Comparison of ENCODE assay signal across 10 cellular contexts in the genomic region with DNA sequence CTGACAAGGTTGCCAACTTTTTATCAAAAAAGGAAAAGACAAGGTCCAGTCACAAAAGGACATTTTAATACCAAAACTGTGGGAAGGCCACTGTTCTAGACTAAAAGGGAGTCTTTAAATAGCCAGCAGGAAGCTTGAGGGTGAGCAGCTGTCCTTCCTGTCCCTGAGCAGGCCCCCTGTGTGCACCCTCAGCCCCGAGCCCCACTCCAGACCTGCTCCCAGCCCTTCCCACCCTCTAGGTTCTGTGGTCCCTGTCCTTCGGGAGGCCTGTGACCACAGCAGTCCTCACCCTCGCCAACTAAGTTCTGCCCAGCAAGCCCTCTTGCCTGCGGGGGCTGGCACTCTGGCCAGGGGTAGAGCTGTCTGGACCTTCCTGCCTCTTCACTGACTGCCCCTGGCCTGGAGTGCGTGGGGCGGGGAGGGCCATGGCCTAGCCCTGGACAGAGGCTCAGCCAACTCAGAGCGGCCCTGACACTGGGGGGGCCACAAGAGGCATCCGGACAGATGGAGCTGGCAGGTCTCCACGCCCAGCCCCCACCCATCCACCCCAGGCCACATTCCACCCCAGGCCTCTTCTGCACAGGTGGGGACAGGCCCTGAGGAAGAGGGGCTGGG. TPM values are rescaled to one million over a fixed set of nuclear protein-coding genes. Genes with fewer than 3 reads are reported as not detected.
A peak's percentile ranks its signal among the peaks of the same experiment; 100 is the strongest.
DNase-seq lines count a peak whose midpoint lies in the region; ATAC-seq and TF ChIP-seq lines count a peak whose summit lies in the region.
"Had no signal": no experiment of that assay in that cellular context is flagged by ENCODE, and none has a peak within 500 bp of the region (broad histone marks: within the 10 kb centered on the region; RNA-seq: fewer than 3 reads in every experiment).

No MANE protein-coding gene starts in this region.

- no peaks in the 10 kb centered on the region for H3K9me3 Mint-ChIP-seq in activated T-cell treated with anti-CD3 and anti-CD28 coated beads, Interleukin-2, amount 50 U/mL, for 72 hours
- H3K9me3 Mint-ChIP-seq in activated T-cell treated with anti-CD3 and anti-CD28 coated beads, Interleukin-2, amount 50 U/mL, for 24 hours = no peaks in the 10 kb centered on the region
- H3K9me3 Mint-ChIP-seq in type B pancreatic cell = no peaks in the 10 kb centered on the region

- H3K36me3 ChIP-seq in body of pancreas (replicated peaks in 1 of 2; ENCODE audit: insufficient read depth in 1 of 2, low read depth in 2 of 2) = no peaks in the 10 kb centered on the region
- H3K36me3 ChIP-seq in muscle layer of duodenum (ENCODE audit: control insufficient read depth in 1 of 2, insufficient read depth in 2 of 2, low read length in 2 of 2) = no peaks in the 10 kb centered on the region

- ATAC-seq in activated T-cell treated with anti-CD3 and anti-CD28 coated beads, Interleukin-2, amount 50 U/mL, for 72 hours (replicated peaks in 1 of 2) = no peak
- ATAC-seq in body of pancreas (no peak), GM18502 (IDR thresholded peaks at IDR 0.05; ENCODE audit: poor library complexity, unreplicated experiment) (no peak)

- peak overlapping the region; percentile 12 to 39 for H3K4me3 Mint-ChIP-seq in activated T-cell treated with anti-CD3 and anti-CD28 coated beads, Interleukin-2, amount 50 U/mL, for 72 hours
- no peak overlapping the region for H3K4me3 Mint-ChIP-seq in activated T-cell treated with anti-CD3 and anti-CD28 coated beads, Interleukin-2, amount 50 U/mL, for 24 hours
- H3K4me3 Mint-ChIP-seq in type B pancreatic cell = peak overlapping the region; percentile 84

- TF ChIP-seq CTCF in body of pancreas (IDR thresholded peaks at IDR 0.05) = no peak
- no peak for TF ChIP-seq CTCF in type B pancreatic cell (conservative IDR thresholded peaks at IDR 0.05)

- no peak for TF ChIP-seq POLR2A in body of pancreas (IDR thresholded peaks at IDR 0.05)

- intact Hi-C loops in body of pancreas (cut with DNase I) = no loop called here

- H3K27me3 ChIP-seq in body of pancreas (no peaks in the 10 kb centered on the region), muscle layer of duodenum (ENCODE audit: low read depth, low read length) (no peaks in the 10 kb centered on the region)

- H3K9me3 ChIP-seq in body of pancreas (no peaks in the 10 kb centered on the region), muscle layer of duodenum (ENCODE audit: control insufficient read depth in 1 of 2, low read length in 2 of 2) (no peaks in the 10 kb centered on the region)

- H3K36me3 Mint-ChIP-seq in activated T-cell treated with anti-CD3 and anti-CD28 coated beads, Interleukin-2, amount 50 U/mL, for 72 hours (ENCODE audit: insufficient read depth in 2 of 2) = no peaks in the 10 kb centered on the region
- no peaks in the 10 kb centered on the region for H3K36me3 Mint-ChIP-seq in activated T-cell treated with anti-CD3 and anti-CD28 coated beads, Interleukin-2, amount 50 U/mL, for 24 hours (ENCODE audit: low read depth)
- H3K36me3 Mint-ChIP-seq in type B pancreatic cell = peaks cover 4% of the 10 kb centered on the region

- 74 to 90% methylated on average over 2 to 8 of the region's 9 CpGs for WGBS in body of pancreas, 2 donors

- H3K27ac ChIP-seq in body of pancreas = peak overlapping the region in 3 of 4 donors; percentile 59 to 84 (median 67)
- H3K27ac ChIP-seq in muscle layer of duodenum (ENCODE audit: low read length) = peak overlapping the region; percentile 71

- peaks cover 6% of the 10 kb centered on the region for H3K27me3 Mint-ChIP-seq in activated T-cell treated with anti-CD3 and anti-CD28 coated beads, Interleukin-2, amount 50 U/mL, for 72 hours (ENCODE audit: low read depth)
- H3K27me3 Mint-ChIP-seq in activated T-cell treated with anti-CD3 and anti-CD28 coated beads, Interleukin-2, amount 50 U/mL, for 24 hours = peaks cover 25% of the 10 kb centered on the region
- no peaks in the 10 kb centered on the region for H3K27me3 Mint-ChIP-seq in type B pancreatic cell

- H3K4me3 ChIP-seq in body of pancreas = no peak overlapping the region
- H3K4me3 ChIP-seq in muscle layer of duodenum (ENCODE audit: low read depth in 1 of 2, low read length in 2 of 2) = no peak overlapping the region

- peaks cover 38% of the 10 kb centered on the region for H3K4me1 ChIP-seq in body of pancreas
- peaks cover 16 to 36% of the 10 kb centered on the region in 2 donors for H3K4me1 ChIP-seq in muscle layer of duodenum (ENCODE audit: control insufficient read depth in 1 of 2, insufficient read depth in 2 of 2, low read length in 2 of 2)

- no peak for DNase-seq in activated T-cell treated with anti-CD3 and anti-CD28 coated beads, Interleukin-2, amount 50 U/mL, for 72 hours
- DNase-seq in activated T-cell treated with anti-CD3 and anti-CD28 coated beads, Interleukin-2, amount 50 U/mL, for 24 hours = no peak
- DNase-seq in body of pancreas (no peak), type B pancreatic cell (ENCODE audit: extremely low spot score, unreplicated experiment) (no peak), NK-92 (lab: John Stamatoyannopoulos, UW; ENCODE audit: unreplicated experiment) (no peak), HCEC 1CT (no peak)
- DNase-seq: activated naive CD4-positive, alpha-beta T cell treated with anti-CD3 and anti-CD28 coated beads, Interleukin-2, amount 50 U/mL, for 16 hours; stimulated activated CD4-positive, alpha-beta T cell treated with anti-CD3 and anti-CD28 coated beads, Interleukin-4, amount 100 ng/mL, for 4 hours had no signal

- H3K27ac Mint-ChIP-seq in activated T-cell treated with anti-CD3 and anti-CD28 coated beads, Interleukin-2, amount 50 U/mL, for 72 hours = no peak overlapping the region
- H3K27ac Mint-ChIP-seq in activated T-cell treated with anti-CD3 and anti-CD28 coated beads, Interleukin-2, amount 50 U/mL, for 24 hours = no peak overlapping the region
- H3K27ac Mint-ChIP-seq in type B pancreatic cell = peak overlapping the region; percentile 92

- H3K4me1 Mint-ChIP-seq in activated T-cell treated with anti-CD3 and anti-CD28 coated beads, Interleukin-2, amount 50 U/mL, for 72 hours (ENCODE audit: low read depth) = peaks cover 13% of the 10 kb centered on the region
- peaks cover 12% of the 10 kb centered on the region for H3K4me1 Mint-ChIP-seq in activated T-cell treated with anti-CD3 and anti-CD28 coated beads, Interleukin-2, amount 50 U/mL, for 24 hours (ENCODE audit: low read depth)
- H3K4me1 Mint-ChIP-seq in type B pancreatic cell (ENCODE audit: unreplicated experiment) = peaks cover 16% of the 10 kb centered on the region

RNA-seq across cellular contexts. Expression of gene PLXNB2, which starts 1.6 kb away (rescaled TPM):
- 10 to 100 TPM; 30.2 to 34.0 TPM for total RNA-seq in activated T-cell treated with anti-CD3 and anti-CD28 coated beads, Interleukin-2, amount 50 U/mL, for 72 hours
- total RNA-seq in body of pancreas (100 to 1,000 TPM; 113 to 140 TPM), type B pancreatic cell (ENCODE audit: low replicate concordance) (352 and 500 TPM in 2 replicates)

RNA-seq across cellular contexts. Expression of gene DENND6B, which starts 17.7 kb away (rescaled TPM):
- 1 to 10 TPM; 6.4 to 8.5 TPM for total RNA-seq in activated T-cell treated with anti-CD3 and anti-CD28 coated beads, Interleukin-2, amount 50 U/mL, for 72 hours
- total RNA-seq in body of pancreas (1 to 10 TPM; 3.4 to 7.3 TPM), type B pancreatic cell (ENCODE audit: low replicate concordance) (22.1 and 25.6 TPM in 2 replicates)

RNA-seq across cellular contexts. Expression of gene PPP6R2, which starts 34.0 kb away (rescaled TPM):
- 10 to 100 TPM; 45.6 to 51.3 TPM for total RNA-seq in activated T-cell treated with anti-CD3 and anti-CD28 coated beads, Interleukin-2, amount 50 U/mL, for 72 hours
- total RNA-seq in body of pancreas = 10 to 100 TPM; 48.8 to 53.4 TPM
- total RNA-seq in type B pancreatic cell (ENCODE audit: low replicate concordance) = 56.4 and 62.8 TPM in 2 replicates

RNA-seq across cellular contexts. Expression of gene MAPK11, which starts 38.9 kb away (rescaled TPM):
- 10 to 100 TPM; 16.6 to 27.1 TPM for total RNA-seq in activated T-cell treated with anti-CD3 and anti-CD28 coated beads, Interleukin-2, amount 50 U/mL, for 72 hours
- total RNA-seq in body of pancreas (1 to 10 TPM; 3.0 to 3.6 TPM), type B pancreatic cell (ENCODE audit: low replicate concordance) (4.0 and 7.4 TPM in 2 replicates)

RNA-seq across cellular contexts. Expression of gene MAPK12, which starts 47.6 kb away (rescaled TPM):
- total RNA-seq in activated T-cell treated with anti-CD3 and anti-CD28 coated beads, Interleukin-2, amount 50 U/mL, for 72 hours = 10 to 100 TPM in 1 of 2 donors, 1 to 10 TPM in 1; 8.5 to 11.5 TPM
- total RNA-seq in body of pancreas = 1 to 10 TPM; 3.9 to 4.6 TPM
- total RNA-seq in type B pancreatic cell (ENCODE audit: low replicate concordance) = 11.4 and 31.3 TPM in 2 replicates
